ENCODE assay signal across 8 cellular contexts in genomic region chr19:49801966-49802661, GRCh38. TPM values are rescaled to one million over a fixed set of nuclear protein-coding genes. Genes with fewer than 3 reads are reported as not detected.
A peak's percentile ranks its signal among the peaks of the same experiment; 100 is the strongest.
DNase-seq lines count a peak whose midpoint lies in the region; ATAC-seq and TF ChIP-seq lines count a peak whose summit lies in the region.

No MANE protein-coding gene starts in this region.

- peak overlapping the region; percentile 45 for H3K4me3 ChIP-seq in H7 (ENCODE audit: insufficient read depth, low read depth, low read length)

- H3K27ac Mint-ChIP-seq in neural crest cell (ENCODE audit: unreplicated experiment) = no peak overlapping the region

- no peak for TF ChIP-seq CTCF in neural crest cell (conservative IDR thresholded peaks at IDR 0.05)

- H3K27me3 ChIP-seq in H7 (ENCODE audit: control insufficient read depth, insufficient read depth, low read length) = no peaks in the 10 kb centered on the region

- peak overlapping the region; percentile 12 for H3K4me3 Mint-ChIP-seq in neural crest cell

- in situ Hi-C loops in SK-MEL-5 (cut with HindIII; ENCODE audit: low pct_unique_long_range_greater_than_20kb, low sequenced_read_pairs) = no loop called here

- no peaks in the 10 kb centered on the region for H3K9me3 Mint-ChIP-seq in neural crest cell

- peak; percentile 99 for DNase-seq in H7
- DNase-seq in SK-MEL-5 (ENCODE audit: low read depth, low spot score) = peak; percentile 83
- peak; percentile 79 for DNase-seq in fibroblast of the conjunctiva (ENCODE audit: low read depth)
- DNase-seq in neural crest cell (ENCODE audit: low read depth, low spot score) = peak; percentile 33
- no peak for DNase-seq in activated naive CD4-positive, alpha-beta T cell treated with Interleukin-2 at 50 U/mL for 16 hours
- DNase-seq in activated gamma-delta T cell treated with Interleukin-2 at 50 U/mL for 16 hours = no peak
- DNase-seq in activated CD8-positive, alpha-beta memory T cell treated with anti-CD3 and anti-CD28 coated beads, Interleukin-2, amount 50 U/mL, for 48 hours = no peak

- H3K36me3 Mint-ChIP-seq in neural crest cell (ENCODE audit: low read depth) = peaks cover 8% of the 10 kb centered on the region

- peaks cover 11% of the 10 kb centered on the region for H3K36me3 ChIP-seq in H7 (replicated peaks; ENCODE audit: control insufficient read depth, insufficient read depth, low read length)

- peaks cover 8% of the 10 kb centered on the region for H3K4me1 Mint-ChIP-seq in neural crest cell

- H3K27me3 Mint-ChIP-seq in neural crest cell (ENCODE audit: low read depth) = no peaks in the 10 kb centered on the region

- ATAC-seq in GM21786 (IDR thresholded peaks at IDR 0.05; ENCODE audit: unreplicated experiment) = no peak

RNA-seq across cellular contexts. Expression of gene FUZ, which starts 11.0 kb away (rescaled TPM):
- 48.5 and 49.5 TPM in 2 replicates for total RNA-seq in H7 (2014; rRNA removed; shearing (Covaris generic))
- total RNA-seq in SK-MEL-5 (2014; rRNA removed; shearing (Covaris generic)) = 29.2 and 31.0 TPM in 2 replicates
- polyA plus RNA-seq in SK-MEL-5 (2015; cell fraction: cytosol; rRNA removed) = 28.3 and 31.1 TPM in 2 replicates
- 31.5 and 48.9 TPM in 2 replicates for polyA plus RNA-seq in SK-MEL-5 (2015; cell fraction: nucleus; rRNA removed)
- total RNA-seq in neural crest cell = 37.5 and 38.0 TPM in 2 replicates

RNA-seq across cellular contexts. Expression of gene MED25, which starts 16.0 kb away (rescaled TPM):
- 49.3 and 53.5 TPM in 2 replicates for total RNA-seq in H7 (2014; rRNA removed; shearing (Covaris generic))
- 7.8 and 8.2 TPM in 2 replicates for total RNA-seq in SK-MEL-5 (2014; rRNA removed; shearing (Covaris generic))
- polyA plus RNA-seq in SK-MEL-5 (2015; cell fraction: cytosol; rRNA removed) = 26.8 and 28.8 TPM in 2 replicates
- polyA plus RNA-seq in SK-MEL-5 (2015; cell fraction: nucleus; rRNA removed) = 50.1 and 78.7 TPM in 2 replicates
- total RNA-seq in neural crest cell = 80.8 and 85.4 TPM in 2 replicates

RNA-seq across cellular contexts. Expression of gene AP2A1, which starts 35.3 kb away (rescaled TPM):
- total RNA-seq in H7 (2014; rRNA removed; shearing (Covaris generic)) = 208 and 249 TPM in 2 replicates
- 23.1 and 29.0 TPM in 2 replicates for total RNA-seq in SK-MEL-5 (2014; rRNA removed; shearing (Covaris generic))
- 85.2 and 105 TPM in 2 replicates for polyA plus RNA-seq in SK-MEL-5 (2015; cell fraction: cytosol; rRNA removed)
- 67.5 and 82.9 TPM in 2 replicates for polyA plus RNA-seq in SK-MEL-5 (2015; cell fraction: nucleus; rRNA removed)
- total RNA-seq in neural crest cell = 96.7 and 102 TPM in 2 replicates

RNA-seq across cellular contexts. Expression of gene TSKS, which starts 39.0 kb away (rescaled TPM):
- total RNA-seq in H7 (2014; rRNA removed; shearing (Covaris generic)) = 0.24 and 0.52 TPM in 2 replicates
- not detected in 2 replicates for total RNA-seq in SK-MEL-5 (2014; rRNA removed; shearing (Covaris generic))
- polyA plus RNA-seq in SK-MEL-5 (2015; cell fraction: cytosol; rRNA removed) = not detected in 2 replicates
- polyA plus RNA-seq in SK-MEL-5 (2015; cell fraction: nucleus; rRNA removed) = not detected in 2 replicates
- total RNA-seq in neural crest cell = not detected in 2 replicates

RNA-seq across cellular contexts. Expression of gene PTOV1, which starts 48.8 kb away (rescaled TPM):
- total RNA-seq in H7 (2014; rRNA removed; shearing (Covaris generic)) = 205 and 219 TPM in 2 replicates
- total RNA-seq in SK-MEL-5 (2014; rRNA removed; shearing (Covaris generic)) = 45.9 and 58.8 TPM in 2 replicates
- polyA plus RNA-seq in SK-MEL-5 (2015; cell fraction: cytosol; rRNA removed) = 61.1 and 82.2 TPM in 2 replicates
- 399 and 511 TPM in 2 replicates for polyA plus RNA-seq in SK-MEL-5 (2015; cell fraction: nucleus; rRNA removed)
- total RNA-seq in neural crest cell = 453 and 466 TPM in 2 replicates

Comparison
In these comparisons a context has a peak if more than half of its experiments do, and no peak if none do; other contexts are left out.
1. DNase-seq: peak in H7 (single experiment), SK-MEL-5 (single experiment), fibroblast of the conjunctiva (single experiment) and neural crest cell (single experiment); none in activated naive CD4-positive, alpha-beta T cell treated with Interleukin-2 at 50 U/mL for 16 hours (single experiment), activated gamma-delta T cell treated with Interleukin-2 at 50 U/mL for 16 hours (single experiment) and activated CD8-positive, alpha-beta memory T cell treated with anti-CD3 and anti-CD28 coated beads, Interleukin-2, amount 50 U/mL, for 48 hours (single experiment).